In the genomic region with DNA sequence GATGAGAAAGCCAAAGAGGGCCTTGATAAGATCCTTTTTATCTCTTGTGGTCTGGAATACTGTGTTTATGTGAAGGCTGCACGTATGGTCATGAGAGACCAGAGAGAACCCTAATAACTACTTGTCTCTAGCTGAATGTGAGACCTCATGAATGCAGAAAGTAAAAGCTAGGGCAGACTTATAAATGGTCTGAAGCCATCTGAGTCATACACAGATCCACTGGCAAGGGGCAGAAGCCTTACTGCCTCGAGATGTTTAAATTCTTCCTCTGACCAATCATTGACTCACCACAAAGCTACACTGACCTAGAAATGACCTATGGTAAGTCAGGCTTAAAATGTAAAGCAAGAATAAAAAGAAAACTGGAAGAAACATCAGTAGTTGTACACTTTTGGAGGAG, we compare ENCODE assay signal across 27 cellular contexts. TPM values are rescaled to one million over a fixed set of nuclear protein-coding genes. Genes with fewer than 3 reads are reported as not detected.
DNase-seq lines count a peak whose midpoint lies in the region; ATAC-seq, FAIRE-seq and TF ChIP-seq lines count a peak whose summit lies in the region.
"Had no signal": no experiment of that assay in that cellular context is flagged by ENCODE, and none has a peak within 500 bp of the region (broad histone marks: within the 10 kb centered on the region; RNA-seq: fewer than 3 reads in every experiment).

No MANE protein-coding gene starts in this region.

- H3K4me3 ChIP-seq in skeletal muscle satellite cell (ENCODE audit: low read length), result no peak overlapping the region
- no peak overlapping the region for H3K4me3 ChIP-seq in CD8-positive, alpha-beta memory T cell (ENCODE audit: low read length)
- H3K4me3 ChIP-seq: adrenal gland, BLaER1, dorsolateral prefrontal cortex, prostate gland, SJCRH30, thyroid gland had no signal

- TF ChIP-seq CTCF in glutamatergic neuron (IDR thresholded peaks at IDR 0.05; ENCODE audit: partially characterized antibody, unreplicated experiment), result no peak

- H3K9ac ChIP-seq in skeletal muscle satellite cell (ENCODE audit: low read depth, low read length), result no peak overlapping the region
- H3K9ac ChIP-seq: BLaER1 had no signal

- H3K4me1 ChIP-seq in skeletal muscle satellite cell (ENCODE audit: control insufficient read depth, insufficient read depth, low read length), result no peaks in the 10 kb centered on the region
- peaks cover 4% of the 10 kb centered on the region for H3K4me1 ChIP-seq in CD8-positive, alpha-beta memory T cell (ENCODE audit: insufficient read depth, low read length)
- H3K4me1 ChIP-seq: adrenal gland, prostate gland, SJCRH30, thyroid gland had no signal

- H3K4me1 Mint-ChIP-seq in CD8-positive, alpha-beta memory T cell, result peaks cover 24 to 29% (median 24%) of the 10 kb centered on the region in 3 donors
- H3K4me1 Mint-ChIP-seq in glutamatergic neuron (ENCODE audit: low read depth, unreplicated experiment), result no peaks in the 10 kb centered on the region
- H3K4me1 Mint-ChIP-seq: mesothelial cell of epicardium, nephron progenitor cell had no signal

- no peak overlapping the region for H3K4me3 Mint-ChIP-seq in CD8-positive, alpha-beta memory T cell
- H3K4me3 Mint-ChIP-seq in glutamatergic neuron (ENCODE audit: unreplicated experiment), result no peak overlapping the region
- H3K4me3 Mint-ChIP-seq: mesothelial cell of epicardium, nephron progenitor cell, T-helper 17 cell had no signal

- H3K27ac Mint-ChIP-seq in CD8-positive, alpha-beta memory T cell, result no peak overlapping the region
- H3K27ac Mint-ChIP-seq in glutamatergic neuron (ENCODE audit: unreplicated experiment), result no peak overlapping the region
- H3K27ac Mint-ChIP-seq: mesothelial cell of epicardium, nephron progenitor cell, T-helper 17 cell had no signal

- DNase-seq in EL (peak; percentile 65), RCC 7860 (ENCODE audit: low spot score) (peak; percentile 49), nucleus accumbens (lab: John Stamatoyannopoulos, UW) (no peak), glutamatergic neuron (no peak)
- no peak for DNase-seq in CD8-positive, alpha-beta memory T cell
- DNase-seq: activated CD8-positive, alpha-beta memory T cell treated with anti-CD3 and anti-CD28 coated beads, Interleukin-2, amount 50 U/mL, for 4 hours; activated effector memory CD4-positive, alpha-beta T cell treated with anti-CD3 and anti-CD28 coated beads, Interleukin-2, amount 50 U/mL, for 16 hours; adrenal gland; dorsolateral prefrontal cortex; GOT3; KBM-7; NCI-H1694 treated with DMSO at 0.1 percent for 48 hours; NCI-H748 treated with DMSO at 0.1 percent for 48 hours; nephron progenitor cell; SJCRH30; small intestine; stimulated activated naive CD8-positive, alpha-beta T cell treated with anti-CD3 and anti-CD28 coated beads, Interleukin-15, Interleukin-2, amounts not matched to agents 100 U/mL and 50 U/mL, for 24 hours; T-helper 17 cell; thyroid gland; WERI-Rb-1 had no signal

- peak; percentile 7 for FAIRE-seq in RCC 7860 (lab: Jason Lieb, UNC)
- FAIRE-seq: small intestine had no signal

- H3K9me3 ChIP-seq in skeletal muscle satellite cell (replicated peaks; ENCODE audit: low read length), result no peaks in the 10 kb centered on the region
- H3K9me3 ChIP-seq in CD8-positive, alpha-beta memory T cell (ENCODE audit: low read length), result no peaks in the 10 kb centered on the region
- H3K9me3 ChIP-seq: adrenal gland, prostate gland, SJCRH30, thyroid gland had no signal

- peaks cover 0 to 17% (median 2%) of the 10 kb centered on the region in 3 donors for H3K36me3 Mint-ChIP-seq in CD8-positive, alpha-beta memory T cell
- no peaks in the 10 kb centered on the region for H3K36me3 Mint-ChIP-seq in glutamatergic neuron (ENCODE audit: unreplicated experiment)
- H3K36me3 Mint-ChIP-seq: mesothelial cell of epicardium had no signal

- peaks cover 5 to 33% of the 10 kb centered on the region in 2 donors for H3K27me3 Mint-ChIP-seq in CD8-positive, alpha-beta memory T cell
- H3K27me3 Mint-ChIP-seq in glutamatergic neuron (ENCODE audit: unreplicated experiment), result no peaks in the 10 kb centered on the region
- H3K27me3 Mint-ChIP-seq: T-helper 17 cell had no signal

- H3K27ac ChIP-seq in CD8-positive, alpha-beta memory T cell (ENCODE audit: low read depth, low read length), result no peak overlapping the region
- H3K27ac ChIP-seq: adrenal gland, BLaER1, dorsolateral prefrontal cortex, prostate gland, SJCRH30, thyroid gland, WERI-Rb-1 had no signal

- peak; percentile 80 for ATAC-seq in esophagus mucosa
- ATAC-seq: left lobe of liver; stimulated activated naive CD8-positive, alpha-beta T cell treated with anti-CD3 and anti-CD28 coated beads, Interleukin-15, Interleukin-2, amounts not matched to agents 100 U/mL and 50 U/mL, for 24 hours; T-helper 17 cell had no signal

- CTCF ChIA-PET in CD8-positive, alpha-beta memory T cell (lab: Charles Lee), result no interaction called here

- no peaks in the 10 kb centered on the region for H3K36me3 ChIP-seq in skeletal muscle satellite cell (ENCODE audit: insufficient read depth, low read length)
- no peaks in the 10 kb centered on the region for H3K36me3 ChIP-seq in CD8-positive, alpha-beta memory T cell (ENCODE audit: insufficient read depth, low read length)
- H3K36me3 ChIP-seq: adrenal gland, BLaER1, prostate gland, SJCRH30, thyroid gland, WERI-Rb-1 had no signal

- no peaks in the 10 kb centered on the region for H3K27me3 ChIP-seq in skeletal muscle satellite cell (ENCODE audit: control insufficient read depth, insufficient read depth, low read length)
- H3K27me3 ChIP-seq in CD8-positive, alpha-beta memory T cell (ENCODE audit: insufficient read depth, low read length, poor library complexity, severe bottlenecking), result no peaks in the 10 kb centered on the region
- H3K27me3 ChIP-seq: BLaER1, SJCRH30, thyroid gland had no signal

- peak overlapping the region; percentile 7 for H3K4me2 ChIP-seq in skeletal muscle satellite cell (ENCODE audit: low read length)
- H3K4me2 ChIP-seq: BLaER1 had no signal

- POLR2A ChIA-PET in CD8-positive, alpha-beta memory T cell (lab: Charles Lee), result no interaction called here

- peaks cover 18 to 42% (median 36%) of the 10 kb centered on the region in 5 donors for H3K9me3 Mint-ChIP-seq in CD8-positive, alpha-beta memory T cell
- peaks cover 14% of the 10 kb centered on the region for H3K9me3 Mint-ChIP-seq in glutamatergic neuron (ENCODE audit: unreplicated experiment)

RNA-seq across cellular contexts. Expression of a gene that starts 22.7 kb away (rescaled TPM):
- total RNA-seq in esophagus mucosa (not detected), glutamatergic neuron (ENCODE audit: unreplicated experiment) (not detected)
- not detected in 2 replicates for total RNA-seq in skeletal muscle satellite cell (2012; rRNA removed)
- total RNA-seq in CD8-positive, alpha-beta memory T cell, result not detected
- polyA plus RNA-seq in CD8-positive, alpha-beta memory T cell, result not detected
- total RNA-seq: adrenal gland, cardiac septum, dorsolateral prefrontal cortex, left lobe of liver, mesothelial cell of epicardium, prostate gland, SJCRH30, T-helper 17 cell, thyroid gland had no signal
- polyA plus RNA-seq: adrenal gland, small intestine had no signal

RNA-seq across cellular contexts. Expression of a gene that starts 51.0 kb away (rescaled TPM):
- not detected for total RNA-seq in esophagus mucosa
- not detected in 2 replicates for total RNA-seq in skeletal muscle satellite cell (2012; rRNA removed)
- not detected for total RNA-seq in CD8-positive, alpha-beta memory T cell
- not detected for polyA plus RNA-seq in CD8-positive, alpha-beta memory T cell
- total RNA-seq in glutamatergic neuron (ENCODE audit: unreplicated experiment), result not detected
- total RNA-seq: adrenal gland, cardiac septum, dorsolateral prefrontal cortex, left lobe of liver, mesothelial cell of epicardium, prostate gland, SJCRH30, T-helper 17 cell, thyroid gland had no signal
- polyA plus RNA-seq: adrenal gland, small intestine had no signal

Comparison
In these comparisons a context has a peak if more than half of its experiments do, and no peak if none do; other contexts are left out.
1. DNase-seq: peak in EL (single experiment) and RCC 7860 (single experiment); none in CD8-positive, alpha-beta memory T cell (0 of 5), nucleus accumbens (0 of 56) and glutamatergic neuron (single experiment).